Comparison of ENCODE assay signal across 10 cellular contexts in the genomic region with DNA sequence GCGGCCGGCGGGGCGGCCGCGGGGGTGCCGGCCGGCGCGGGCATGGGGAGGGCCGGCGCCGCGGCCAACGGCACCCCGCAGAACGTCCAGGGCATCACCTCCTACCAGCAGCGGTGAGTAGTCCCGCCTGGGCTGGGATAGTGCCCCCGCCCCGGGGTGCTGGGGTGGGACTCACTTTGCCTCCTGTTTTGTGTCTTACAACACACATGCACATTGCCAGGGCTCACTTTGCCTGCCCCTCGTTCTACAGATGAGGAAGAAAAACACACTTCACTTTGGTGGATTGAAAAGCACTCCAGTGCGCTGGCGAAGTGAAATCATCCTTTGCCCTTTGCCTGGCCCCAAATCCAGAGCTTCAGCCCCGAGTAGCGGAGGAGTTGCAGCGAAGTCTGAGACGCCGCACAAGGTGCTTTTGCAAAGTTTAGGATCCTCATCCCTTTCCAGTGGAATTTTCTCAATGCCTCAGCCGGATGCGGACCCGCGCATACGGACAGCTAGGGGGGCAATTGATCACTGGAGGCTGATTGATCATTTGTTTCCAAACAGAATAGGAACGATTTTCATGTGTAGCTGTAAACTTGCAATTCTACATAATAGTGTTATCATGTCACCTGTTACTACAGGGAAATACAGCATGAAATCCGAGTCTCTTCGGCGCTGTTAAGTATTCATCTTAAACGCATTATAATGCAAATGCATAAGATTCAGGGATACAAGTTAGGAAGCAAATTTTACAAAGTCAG.
DNase-seq lines count a peak whose midpoint lies in the region; ATAC-seq, FAIRE-seq and TF ChIP-seq lines count a peak whose summit lies in the region.
"Had no signal": no experiment of that assay in that cellular context is flagged by ENCODE, and none has a peak within 500 bp of the region (broad histone marks: within the 10 kb centered on the region; RNA-seq: fewer than 3 reads in every experiment).

No MANE protein-coding gene starts in this region.

- DNase-seq in H54 (ENCODE audit: insufficient read length, low spot score) (no peak), caudate nucleus (lab: John Stamatoyannopoulos, UW) (peak in 28 of 61 donors; percentile 13 to 69 (median 38)), HuH-7.5 (ENCODE audit: low spot score) (no peak), NCI-H446 treated with DMSO at 0.1 percent for 48 hours (lab: John Stamatoyannopoulos, UW) (no peak)

- peak overlapping the region; percentile 41 to 60 for H3K4me3 ChIP-seq in muscle layer of duodenum (ENCODE audit: low read depth in 1 of 2, low read length in 2 of 2)

- no peaks in the 10 kb centered on the region for H3K9me3 ChIP-seq in muscle layer of duodenum (ENCODE audit: control insufficient read depth in 1 of 2, low read length in 2 of 2)

- no peak for TF ChIP-seq POLR2A in H54 (IDR thresholded peaks at IDR 0.05; ENCODE audit: low read depth, low read length)

- H3K36me3 ChIP-seq in muscle layer of duodenum (ENCODE audit: control insufficient read depth in 1 of 2, insufficient read depth in 2 of 2, low read length in 2 of 2), result no peaks in the 10 kb centered on the region

- H3K27ac ChIP-seq in caudate nucleus (ENCODE audit: low read depth, low read length) (peak overlapping the region; percentile 54), muscle layer of duodenum (ENCODE audit: low read length) (no peak overlapping the region)

- H3K27me3 ChIP-seq in muscle layer of duodenum (ENCODE audit: low read depth, low read length), result peaks cover 8% of the 10 kb centered on the region

- ATAC-seq in HG03280 (IDR thresholded peaks at IDR 0.05; ENCODE audit: unreplicated experiment) (no peak), GM18511 (IDR thresholded peaks at IDR 0.05; ENCODE audit: unreplicated experiment) (no peak)

- FAIRE-seq in A204.1 (lab: Jason Lieb, UNC) (peak; percentile 21), H54 (lab: Jason Lieb, UNC) (peak; percentile 52)
- FAIRE-seq: endometrium, HTR-8/SVneo had no signal

- H3K4me1 ChIP-seq in muscle layer of duodenum (ENCODE audit: control insufficient read depth in 1 of 2, insufficient read depth in 2 of 2, low read length in 2 of 2), result peaks cover 0 to 19% of the 10 kb centered on the region in 2 donors
